Comparison of ENCODE assay signal across 1 cellular context in genomic region chr2:30410217-30410616, GRCh38.
TF ChIP-seq lines count a peak whose summit lies in the region.

No MANE protein-coding gene starts in this region.

TF ChIP-seq in HepG2, 621 proteins besides CTCF, POLR2A, EP300 and RAD21 (continued from another document):
- no peak for TF ChIP-seq CENPBD1 (CRISPR knock-in tag; IDR thresholded peaks at IDR 0.05; ENCODE audit: borderline replicate concordance, low read depth)
